ENCODE assay signal across 26 cellular contexts in the genomic region with DNA sequence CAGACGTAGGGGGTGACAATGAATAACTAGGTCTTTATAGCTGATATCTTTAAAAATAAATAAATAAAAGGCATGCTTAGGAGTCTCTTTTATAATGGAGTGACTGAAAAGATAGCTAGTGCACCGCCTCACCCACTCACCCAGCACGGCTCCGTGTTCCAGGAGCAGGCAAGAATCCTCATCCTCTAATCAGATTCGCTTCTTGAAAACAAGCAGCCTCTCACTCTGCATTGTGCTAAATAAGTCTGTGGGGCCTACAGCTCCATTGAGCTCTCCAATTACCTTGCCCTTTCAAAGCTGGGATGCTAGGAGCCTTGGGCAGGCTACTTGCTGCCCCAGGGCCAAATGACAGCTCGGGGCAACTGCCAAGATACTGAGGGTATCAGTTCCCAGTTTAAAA.
DNase-seq lines count a peak whose midpoint lies in the region; ATAC-seq and TF ChIP-seq lines count a peak whose summit lies in the region.
"Had no signal": no experiment of that assay in that cellular context is flagged by ENCODE, and none has a peak within 500 bp of the region (broad histone marks: within the 10 kb centered on the region; RNA-seq: fewer than 3 reads in every experiment).

No MANE protein-coding gene starts in this region.

- no peak overlapping the region for H3K4me3 Mint-ChIP-seq in stimulated activated naive CD8-positive, alpha-beta T cell treated with anti-CD3 and anti-CD28 coated beads, Interleukin-15, amount 100 ng/mL, for 72 hours
- H3K4me3 Mint-ChIP-seq: CD4-positive, alpha-beta memory T cell had no signal

- H3K9me3 Mint-ChIP-seq in stimulated activated naive CD8-positive, alpha-beta T cell treated with anti-CD3 and anti-CD28 coated beads, Interleukin-15, amount 100 ng/mL, for 72 hours, result no peaks in the 10 kb centered on the region
- peaks cover 0 to 5% of the 10 kb centered on the region in 2 donors for H3K9me3 Mint-ChIP-seq in activated naive CD4-positive, alpha-beta T cell treated with anti-CD3 and anti-CD28 coated beads, Interleukin-2, amount 50 U/mL, for 72 hours
- H3K9me3 Mint-ChIP-seq: CD4-positive, alpha-beta memory T cell had no signal

- no peaks in the 10 kb centered on the region for H3K27me3 Mint-ChIP-seq in stimulated activated naive CD8-positive, alpha-beta T cell treated with anti-CD3 and anti-CD28 coated beads, Interleukin-15, amount 100 ng/mL, for 72 hours
- H3K27me3 Mint-ChIP-seq: CD4-positive, alpha-beta memory T cell had no signal

- no peaks in the 10 kb centered on the region for H3F3A ChIP-seq in SK-N-SH (replicated peaks; ENCODE audit: insufficient read depth)

- no peaks in the 10 kb centered on the region for H3K36me3 ChIP-seq in SK-N-SH (replicated peaks in 1 of 2; ENCODE audit: control insufficient read depth in 1 of 2, insufficient read depth in 2 of 2, low read length in 1 of 2)
- peaks cover 10% of the 10 kb centered on the region for H3K36me3 ChIP-seq in ectodermal cell (ENCODE audit: control insufficient read depth, insufficient read depth, low read length)
- H3K36me3 ChIP-seq in mesodermal cell (ENCODE audit: control insufficient read depth, insufficient read depth, low read length), result peaks cover 3% of the 10 kb centered on the region
- H3K36me3 ChIP-seq: Peyer's patch, SJSA1 had no signal

- no peak overlapping the region for H2AFZ ChIP-seq in SK-N-SH (ENCODE audit: low read depth)

- peaks cover 8 to 15% of the 10 kb centered on the region in 2 donors for H3K36me3 Mint-ChIP-seq in activated naive CD4-positive, alpha-beta T cell treated with anti-CD3 and anti-CD28 coated beads, Interleukin-2, amount 50 U/mL, for 72 hours

- H3K27me3 ChIP-seq in SK-N-SH (ENCODE audit: insufficient read depth) (no peaks in the 10 kb centered on the region), ectodermal cell (ENCODE audit: control insufficient read depth, insufficient read depth, low read length, poor library complexity, severe bottlenecking) (no peaks in the 10 kb centered on the region)
- H3K27me3 ChIP-seq: BLaER1 treated with 17β-estradiol and CSF1 and Interleukin-3, amounts not matched to agents 10 nM and 100 nM; Peyer's patch; SJSA1 had no signal

- peak; percentile 49 for DNase-seq in SK-N-SH
- DNase-seq in stimulated activated naive CD8-positive, alpha-beta T cell treated with anti-CD3 and anti-CD28 coated beads, Interleukin-15, amount 100 ng/mL, for 72 hours, result no peak
- DNase-seq in activated naive CD4-positive, alpha-beta T cell treated with anti-CD3 and anti-CD28 coated beads, Interleukin-2, amount 50 U/mL, for 72 hours (ENCODE audit: low spot score in 2 of 2), result no peak
- DNase-seq: ACHN; Caco-2; CD4-positive, alpha-beta memory T cell; DMS 273 treated with DMSO at 0.1 percent for 48 hours; DMS79 treated with DMSO at 0.1 percent for 48 hours; IMR-90; NCI-H1092 treated with DMSO at 0.1 percent for 48 hours; NCI-H1436 treated with DMSO at 0.1 percent for 48 hours; NCI-H1930; NCI-H226; NCI-H524; NCI-H82; Peyer's patch; SW 1271 had no signal

- TF ChIP-seq CTCF in SK-N-SH (IDR thresholded peaks at IDR 0.05), result no peak

- H3K4me1 ChIP-seq in SK-N-SH (ENCODE audit: control insufficient read depth in 1 of 2, insufficient read depth in 2 of 2, low read depth in 1 of 2, low read length in 1 of 2), result peaks cover 0 to 21% of the 10 kb centered on the region in 2 experiments; a peak in 1 of 4 replicates
- H3K4me1 ChIP-seq in ectodermal cell (ENCODE audit: control insufficient read depth, insufficient read depth, low read length), result peaks cover 19% of the 10 kb centered on the region
- H3K4me1 ChIP-seq in mesodermal cell (ENCODE audit: control insufficient read depth, insufficient read depth, low read length, poor library complexity, severe bottlenecking), result no peaks in the 10 kb centered on the region
- H3K4me1 ChIP-seq: BLaER1 treated with 17β-estradiol and CSF1 and Interleukin-3, amounts not matched to agents 10 nM and 100 nM; Caco-2; Peyer's patch had no signal

- no peaks in the 10 kb centered on the region for H3K9me3 ChIP-seq in SK-N-SH
- H3K9me3 ChIP-seq in ectodermal cell (ENCODE audit: control insufficient read depth, low read length), result no peaks in the 10 kb centered on the region
- no peaks in the 10 kb centered on the region for H3K9me3 ChIP-seq in mesodermal cell (ENCODE audit: control insufficient read depth, low read length)
- H3K9me3 ChIP-seq: Caco-2, Peyer's patch, SJSA1 had no signal

- H3K4me2 ChIP-seq in SK-N-SH, result no peak overlapping the region
- H3K4me2 ChIP-seq: BLaER1 treated with 17β-estradiol and CSF1 and Interleukin-3, amounts not matched to agents 10 nM and 100 nM; KMS-11 had no signal

- no peaks in the 10 kb centered on the region for H3K79me2 ChIP-seq in SK-N-SH (ENCODE audit: insufficient read depth)

- H4K20me1 ChIP-seq in SK-N-SH (ENCODE audit: insufficient read depth), result no peaks in the 10 kb centered on the region

- CTCF ChIA-PET in SK-N-SH (lab: Yijun Ruan, JAX), result interaction anchor here (1.0 kb wide), 1 partner anchor 57 kb away, joined by 3 read pairs; no protein-coding TSS in a partner anchor

- H3K4me1 Mint-ChIP-seq in stimulated activated naive CD8-positive, alpha-beta T cell treated with anti-CD3 and anti-CD28 coated beads, Interleukin-15, amount 100 ng/mL, for 72 hours, result no peaks in the 10 kb centered on the region

- POLR2A ChIA-PET in SK-N-SH (lab: Yijun Ruan, JAX), result no interaction called here

- H3K4me3 ChIP-seq in SK-N-SH (ENCODE audit: low read depth in 2 of 2, low read length in 1 of 2), result no peak overlapping the region
- no peak overlapping the region for H3K4me3 ChIP-seq in ectodermal cell (ENCODE audit: insufficient read depth, low read depth, low read length)
- H3K4me3 ChIP-seq in mesodermal cell (ENCODE audit: extremely low read depth, insufficient read depth, low read length, poor library complexity, severe bottlenecking), result no peak overlapping the region
- H3K4me3 ChIP-seq: BLaER1 treated with 17β-estradiol and CSF1 and Interleukin-3, amounts not matched to agents 10 nM and 100 nM; Peyer's patch; SJSA1 had no signal

- no peak for TF ChIP-seq RAD21 in SK-N-SH (IDR thresholded peaks at IDR 0.05; ENCODE audit: low read length)

- no peak overlapping the region for H3K9ac ChIP-seq in SK-N-SH
- H3K9ac ChIP-seq: BLaER1 treated with 17β-estradiol and CSF1 and Interleukin-3, amounts not matched to agents 10 nM and 100 nM; KMS-11 had no signal

- 50% methylated on average over 5 of the region's 6 CpGs for WGBS in SK-N-SH (ENCODE audit: low lambda C conversion rate)
- WGBS in ectodermal cell, 2 experiments, result 45 to 51% methylated on average over 6 of the region's 6 CpGs
- 57 to 61% methylated on average over 5 of the region's 6 CpGs for WGBS in mesodermal cell (ENCODE audit: insufficient coverage in 2 of 2), 2 experiments

- no peak for TF ChIP-seq EP300 in SK-N-SH (IDR thresholded peaks at IDR 0.05; ENCODE audit: borderline replicate concordance in 1 of 2, low read depth in 1 of 2, low read length in 1 of 2)

- H3K9me2 ChIP-seq in SK-N-SH, result no peaks in the 10 kb centered on the region

- ATAC-seq in SK-N-SH treated with all-trans-retinoic acid at 6 μM for 48 hours, result no peak
- no peak for ATAC-seq in GM21390 (IDR thresholded peaks at IDR 0.05; ENCODE audit: unreplicated experiment)
- ATAC-seq in HG03460 (IDR thresholded peaks at IDR 0.05; ENCODE audit: unreplicated experiment), result no peak
- no peak for ATAC-seq in stimulated activated naive CD8-positive, alpha-beta T cell treated with anti-CD3 and anti-CD28 coated beads, Interleukin-15, amount 100 ng/mL, for 72 hours
- ATAC-seq in activated naive CD4-positive, alpha-beta T cell treated with anti-CD3 and anti-CD28 coated beads, Interleukin-2, amount 50 U/mL, for 72 hours, result no peak

- H3K27ac ChIP-seq in SK-N-SH (ENCODE audit: low read depth in 2 of 2, low read length in 1 of 2) (peak overlapping the region in 1 of 2 experiments; percentile 81; a peak in 2 of 4 replicates), ectodermal cell (ENCODE audit: insufficient read depth, low read depth, low read length, poor library complexity, severe bottlenecking) (peak overlapping the region; percentile 38), mesodermal cell (ENCODE audit: low read depth, low read length, severe bottlenecking) (peak overlapping the region; percentile 19)
- H3K27ac ChIP-seq: 22Rv1; BLaER1 treated with 17β-estradiol and CSF1 and Interleukin-3, amounts not matched to agents 10 nM and 100 nM; KMS-11; Peyer's patch; SJSA1 had no signal

- H3K27ac Mint-ChIP-seq in stimulated activated naive CD8-positive, alpha-beta T cell treated with anti-CD3 and anti-CD28 coated beads, Interleukin-15, amount 100 ng/mL, for 72 hours, result no peak overlapping the region
- H3K27ac Mint-ChIP-seq in activated naive CD4-positive, alpha-beta T cell treated with anti-CD3 and anti-CD28 coated beads, Interleukin-2, amount 50 U/mL, for 72 hours, result no peak overlapping the region

TF ChIP-seq in SK-N-SH, 30 proteins besides CTCF, POLR2A, EP300 and RAD21 (continues in another document):
- TF ChIP-seq FOSL2 (IDR thresholded peaks at IDR 0.05; ENCODE audit: borderline replicate concordance, low read depth) (no peak), NRF1 (IDR thresholded peaks at IDR 0.05; ENCODE audit: low read depth, low read length) (no peak), TAF1 (IDR thresholded peaks at IDR 0.05; ENCODE audit: borderline replicate concordance, low read depth, low read length) (no peak), RFX5 (IDR thresholded peaks at IDR 0.05; ENCODE audit: low read length) (no peak), JUND (IDR thresholded peaks at IDR 0.05) (no peak), MXI1 (IDR thresholded peaks at IDR 0.05; ENCODE audit: low read depth, low read length) (no peak), FOXM1 (IDR thresholded peaks at IDR 0.05; ENCODE audit: low read depth) (no peak), GABPA (IDR thresholded peaks at IDR 0.05; ENCODE audit: low read depth) (no peak)

TF ChIP-seq in SK-N-SH treated with all-trans-retinoic acid at 6 μM for 48 hours, 23 proteins besides CTCF, POLR2A, EP300 and RAD21 (continues in another document):
- TF ChIP-seq CSDC2 (CRISPR knock-in tag; IDR thresholded peaks at IDR 0.05) (no peak), ZC3H10 (CRISPR knock-in tag; IDR thresholded peaks at IDR 0.05) (no peak), ZNF565 (CRISPR knock-in tag; conservative IDR thresholded peaks at IDR 0.05; ENCODE audit: low read depth) (no peak), TCF4 (CRISPR knock-in tag; IDR thresholded peaks at IDR 0.05; ENCODE audit: borderline replicate concordance) (no peak)
